ENCODE assay signal across 9 cellular contexts in the genomic region with DNA sequence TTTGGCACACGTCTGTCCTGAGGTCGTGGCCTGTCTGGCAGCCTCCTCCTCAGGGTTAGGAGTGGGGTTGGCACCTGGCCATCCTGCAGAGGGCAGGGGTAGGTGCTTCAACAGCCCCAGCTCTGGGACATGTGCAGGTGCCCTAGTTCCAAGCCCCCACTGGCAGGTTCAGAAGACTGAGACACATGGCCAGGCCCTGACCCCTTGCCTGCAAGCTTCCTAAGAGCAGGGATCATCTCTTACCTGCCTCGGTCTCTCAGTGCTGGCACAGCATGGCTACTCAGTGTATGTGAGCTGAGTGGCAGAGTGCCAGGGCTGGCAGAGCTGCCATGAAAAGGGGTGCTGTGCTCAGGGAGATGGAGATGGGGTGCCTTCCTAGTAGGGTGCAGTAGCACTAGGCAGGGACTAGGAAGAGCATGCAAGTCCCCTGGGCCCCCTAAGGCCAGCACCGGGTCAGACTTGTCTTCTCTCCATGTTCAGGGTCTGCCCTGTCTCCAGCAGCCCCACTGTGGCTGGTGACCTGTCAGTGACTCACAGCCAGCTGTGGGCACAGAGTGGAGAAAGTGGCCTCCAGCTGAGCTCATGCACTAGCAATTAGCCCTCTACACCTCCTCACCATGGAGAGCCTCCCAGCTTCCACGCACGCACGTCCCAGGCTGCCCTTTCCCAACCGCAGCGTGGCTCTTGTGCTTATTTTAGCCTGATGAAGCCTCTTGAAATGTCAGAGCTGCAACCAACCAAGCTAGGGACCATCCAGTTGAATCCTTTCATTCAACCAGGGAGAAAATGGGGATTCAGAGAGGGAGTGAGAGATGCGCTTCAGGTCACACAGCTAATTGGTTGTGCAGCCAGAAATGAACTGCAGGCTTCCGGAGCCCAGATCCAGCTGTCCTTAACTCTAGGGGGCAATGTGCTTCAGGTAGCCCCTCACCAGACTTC.
DNase-seq lines count a peak whose midpoint lies in the region; ATAC-seq and TF ChIP-seq lines count a peak whose summit lies in the region.
"Had no signal": no experiment of that assay in that cellular context is flagged by ENCODE, and none has a peak within 500 bp of the region (broad histone marks: within the 10 kb centered on the region; RNA-seq: fewer than 3 reads in every experiment).

No MANE protein-coding gene starts in this region.

- ATAC-seq in HG03460 (IDR thresholded peaks at IDR 0.05; ENCODE audit: unreplicated experiment), result no peak

- DNase-seq in NK-92 treated with Interleukin-12 subunit alpha and Interleukin-12 subunit beta, amount 100 ng/mL, for 24 hours (lab: John Stamatoyannopoulos, UW), result peak; percentile 68
- no peak for DNase-seq in NK-92 (lab: John Stamatoyannopoulos, UW; ENCODE audit: unreplicated experiment)
- peak; percentile 62 for DNase-seq in RKO (ENCODE audit: low spot score)
- peak; percentile 95 for DNase-seq in fibroblast of the aortic adventitia (ENCODE audit: low read depth)
- peak; percentile 88 for DNase-seq in smooth muscle cell of the brain vasculature (ENCODE audit: low read depth, low spot score)
- no peak for DNase-seq in inferior parietal cortex (ENCODE audit: extremely low spot score)
- no peak for DNase-seq in iPS-NIHi11 (ENCODE audit: low spot score)
- DNase-seq: CD4-positive, CD25-positive, alpha-beta regulatory T cell had no signal

- no peak for TF ChIP-seq CTCF in fibroblast of the aortic adventitia (IDR thresholded peaks at IDR 0.05; ENCODE audit: insufficient read depth, low read length)

- no peak overlapping the region for H3K4me3 ChIP-seq in fibroblast of the aortic adventitia (ENCODE audit: low read depth, low read length)

Comparison
In these comparisons a context has a peak if more than half of its experiments do, and no peak if none do; other contexts are left out.
1. DNase-seq: peak in NK-92 treated with Interleukin-12 subunit alpha and Interleukin-12 subunit beta, amount 100 ng/mL, for 24 hours (single experiment), RKO (single experiment), fibroblast of the aortic adventitia (single experiment) and smooth muscle cell of the brain vasculature (single experiment); none in NK-92 (single experiment), inferior parietal cortex (single experiment) and iPS-NIHi11 (single experiment).